Comparison of ENCODE assay signal across 18 cellular contexts in genomic region chr17:79722787-79723186, GRCh38. TPM values are rescaled to one million over a fixed set of nuclear protein-coding genes. Genes with fewer than 3 reads are reported as not detected.
DNase-seq lines count a peak whose midpoint lies in the region; ATAC-seq and TF ChIP-seq lines count a peak whose summit lies in the region.
"Had no signal": no experiment of that assay in that cellular context is flagged by ENCODE, and none has a peak within 500 bp of the region (broad histone marks: within the 10 kb centered on the region; RNA-seq: fewer than 3 reads in every experiment).

No MANE protein-coding gene starts in this region.

- H3K4me3 Mint-ChIP-seq in activated CD4-positive, alpha-beta memory T cell treated with anti-CD3 and anti-CD28 coated beads for 36 hours, result no peak overlapping the region
- no peak overlapping the region for H3K4me3 Mint-ChIP-seq in activated CD4-positive, alpha-beta memory T cell treated with anti-CD3 and anti-CD28 coated beads, Interleukin-2, amount 10 ng/mL, durations not matched to agents 7 days and 5 days
- H3K4me3 Mint-ChIP-seq: B cell; CD4-positive, CD25-positive, alpha-beta regulatory T cell; CD8-positive, alpha-beta T cell; GM23338 had no signal

- TF ChIP-seq CTCF in WERI-Rb-1 (IDR thresholded peaks at IDR 0.05; ENCODE audit: low read depth, low read length) (no peak), body of pancreas (IDR thresholded peaks at IDR 0.05) (no peak)

- H3K9me3 ChIP-seq in WERI-Rb-1 (ENCODE audit: severe bottlenecking), result no peaks in the 10 kb centered on the region
- H3K9me3 ChIP-seq in body of pancreas, result no peaks in the 10 kb centered on the region
- H3K9me3 ChIP-seq: BLaER1, Caco-2, HAP-1 had no signal

- H3K27me3 Mint-ChIP-seq in activated CD4-positive, alpha-beta memory T cell treated with anti-CD3 and anti-CD28 coated beads for 36 hours, result peaks cover 6% of the 10 kb centered on the region
- H3K27me3 Mint-ChIP-seq in activated CD4-positive, alpha-beta memory T cell treated with anti-CD3 and anti-CD28 coated beads, Interleukin-2, amount 10 ng/mL, durations not matched to agents 7 days and 5 days, result no peaks in the 10 kb centered on the region
- H3K27me3 Mint-ChIP-seq: B cell; CD4-positive, CD25-positive, alpha-beta regulatory T cell had no signal

- CTCF ChIA-PET in activated CD4-positive, alpha-beta memory T cell treated with anti-CD3 and anti-CD28 coated beads for 36 hours (lab: Charles Lee), result no interaction called here
- CTCF ChIA-PET in activated CD4-positive, alpha-beta memory T cell treated with anti-CD3 and anti-CD28 coated beads, Interleukin-2, amount 10 ng/mL, durations not matched to agents 7 days and 5 days (lab: Charles Lee), result no interaction called here

- WGBS in body of pancreas, 2 donors, result 64 to 78% methylated on average over 10 of the region's 10 CpGs

- H3K27me3 ChIP-seq in WERI-Rb-1 (ENCODE audit: insufficient read depth, low read depth, severe bottlenecking) (no peaks in the 10 kb centered on the region), body of pancreas (no peaks in the 10 kb centered on the region)
- H3K27me3 ChIP-seq: BLaER1 had no signal

- no peak for DNase-seq in activated CD4-positive, alpha-beta memory T cell treated with anti-CD3 and anti-CD28 coated beads for 36 hours
- no peak for DNase-seq in activated CD4-positive, alpha-beta memory T cell treated with anti-CD3 and anti-CD28 coated beads, Interleukin-2, amount 10 ng/mL, durations not matched to agents 7 days and 5 days
- DNase-seq in WERI-Rb-1, result no peak
- no peak for DNase-seq in body of pancreas
- DNase-seq in superior temporal gyrus (ENCODE audit: extremely low spot score), result no peak
- DNase-seq in retina, result no peak
- DNase-seq: CD4-positive, CD25-positive, alpha-beta regulatory T cell; CD8-positive, alpha-beta T cell; DMS153; DND-41 had no signal

- H3K4me3 ChIP-seq in WERI-Rb-1 (ENCODE audit: low read depth, low read length) (no peak overlapping the region), body of pancreas (no peak overlapping the region)
- H3K4me3 ChIP-seq: BLaER1, GM23338, HAP-1 had no signal

- no peaks in the 10 kb centered on the region for H3K9me3 Mint-ChIP-seq in activated CD4-positive, alpha-beta memory T cell treated with anti-CD3 and anti-CD28 coated beads for 36 hours
- H3K9me3 Mint-ChIP-seq in activated CD4-positive, alpha-beta memory T cell treated with anti-CD3 and anti-CD28 coated beads, Interleukin-2, amount 10 ng/mL, durations not matched to agents 7 days and 5 days, result no peaks in the 10 kb centered on the region
- H3K9me3 Mint-ChIP-seq: CD4-positive, CD25-positive, alpha-beta regulatory T cell; CD8-positive, alpha-beta T cell had no signal

- H3K27ac ChIP-seq in WERI-Rb-1 (peak overlapping the region; percentile 60; the same call in 1 of the 2 replicates), body of pancreas (peak overlapping the region in 3 of 4 donors; percentile 63 to 75 (median 71))
- H3K27ac ChIP-seq: 22Rv1, BLaER1, C4-2B had no signal

- ATAC-seq in body of pancreas (no peak), GM19351 (IDR thresholded peaks at IDR 0.05; ENCODE audit: unreplicated experiment) (no peak)
- ATAC-seq: CD8-positive, alpha-beta T cell had no signal

- intact Hi-C loops in activated CD4-positive, alpha-beta memory T cell treated with anti-CD3 and anti-CD28 coated beads for 36 hours (cut with micrococcal nuclease), result no loop called here
- intact Hi-C loops in body of pancreas (cut with DNase I), result no loop called here

- POLR2A ChIA-PET in activated CD4-positive, alpha-beta memory T cell treated with anti-CD3 and anti-CD28 coated beads for 36 hours (lab: Charles Lee), result no interaction called here
- POLR2A ChIA-PET in activated CD4-positive, alpha-beta memory T cell treated with anti-CD3 and anti-CD28 coated beads, Interleukin-2, amount 10 ng/mL, durations not matched to agents 7 days and 5 days (lab: Charles Lee), result no interaction called here

- TF ChIP-seq POLR2A in body of pancreas (IDR thresholded peaks at IDR 0.05), result no peak

- peaks cover 33% of the 10 kb centered on the region for H3K4me1 ChIP-seq in body of pancreas
- H3K4me1 ChIP-seq: Caco-2 had no signal

- H3K4me1 Mint-ChIP-seq in activated CD4-positive, alpha-beta memory T cell treated with anti-CD3 and anti-CD28 coated beads for 36 hours (ENCODE audit: low read depth), result peaks cover 1% of the 10 kb centered on the region
- H3K4me1 Mint-ChIP-seq in activated CD4-positive, alpha-beta memory T cell treated with anti-CD3 and anti-CD28 coated beads, Interleukin-2, amount 10 ng/mL, durations not matched to agents 7 days and 5 days, result peaks cover under 1% of the 10 kb centered on the region

- H3K27ac Mint-ChIP-seq in activated CD4-positive, alpha-beta memory T cell treated with anti-CD3 and anti-CD28 coated beads for 36 hours, result peak overlapping the region; percentile 1
- no peak overlapping the region for H3K27ac Mint-ChIP-seq in activated CD4-positive, alpha-beta memory T cell treated with anti-CD3 and anti-CD28 coated beads, Interleukin-2, amount 10 ng/mL, durations not matched to agents 7 days and 5 days
- H3K27ac Mint-ChIP-seq: B cell; CD4-positive, CD25-positive, alpha-beta regulatory T cell; CD8-positive, alpha-beta T cell; GM23338 had no signal

- no peaks in the 10 kb centered on the region for H3K36me3 Mint-ChIP-seq in activated CD4-positive, alpha-beta memory T cell treated with anti-CD3 and anti-CD28 coated beads for 36 hours
- no peaks in the 10 kb centered on the region for H3K36me3 Mint-ChIP-seq in activated CD4-positive, alpha-beta memory T cell treated with anti-CD3 and anti-CD28 coated beads, Interleukin-2, amount 10 ng/mL, durations not matched to agents 7 days and 5 days (ENCODE audit: low read depth)
- H3K36me3 Mint-ChIP-seq: CD4-positive, CD25-positive, alpha-beta regulatory T cell; CD8-positive, alpha-beta T cell had no signal

- H3K36me3 ChIP-seq in WERI-Rb-1 (no peaks in the 10 kb centered on the region), body of pancreas (replicated peaks in 1 of 2; ENCODE audit: insufficient read depth in 1 of 2, low read depth in 2 of 2) (no peaks in the 10 kb centered on the region)
- H3K36me3 ChIP-seq: BLaER1, HAP-1 had no signal

RNA-seq across cellular contexts. Expression of gene ENPP7, which starts 8.0 kb away (rescaled TPM):
- total RNA-seq in activated CD4-positive, alpha-beta memory T cell treated with anti-CD3 and anti-CD28 coated beads for 36 hours, result under 1 TPM in 1 of 2 experiments, not detected in 1; 0.10 TPM
- total RNA-seq in activated CD4-positive, alpha-beta memory T cell treated with anti-CD3 and anti-CD28 coated beads, Interleukin-2, amount 10 ng/mL, durations not matched to agents 7 days and 5 days, result under 1 TPM in 1 of 2 experiments, not detected in 1; 0.10 TPM
- total RNA-seq in body of pancreas, result not detected
- total RNA-seq: CD4-positive, CD25-positive, alpha-beta regulatory T cell; GM23338 had no signal

RNA-seq across cellular contexts. Expression of gene CBX2, which starts 55.2 kb away (rescaled TPM):
- 1 to 10 TPM; 2.5 to 3.1 TPM for total RNA-seq in activated CD4-positive, alpha-beta memory T cell treated with anti-CD3 and anti-CD28 coated beads for 36 hours
- 1 to 10 TPM; 1.7 to 2.0 TPM for total RNA-seq in activated CD4-positive, alpha-beta memory T cell treated with anti-CD3 and anti-CD28 coated beads, Interleukin-2, amount 10 ng/mL, durations not matched to agents 7 days and 5 days
- total RNA-seq in body of pancreas, result 1 to 10 TPM; 1.6 to 2.0 TPM
